ENCODE assay signal across 16 cellular contexts in genomic region chr9:134344821-134345310, GRCh38. TPM values are rescaled to one million over a fixed set of nuclear protein-coding genes. Genes with fewer than 3 reads are reported as not detected.
DNase-seq lines count a peak whose midpoint lies in the region; ATAC-seq and TF ChIP-seq lines count a peak whose summit lies in the region.
"Had no signal": no experiment of that assay in that cellular context is flagged by ENCODE, and none has a peak within 500 bp of the region (broad histone marks: within the 10 kb centered on the region; RNA-seq: fewer than 3 reads in every experiment).

No MANE protein-coding gene starts in this region.

- H3K79me2 ChIP-seq in mesendoderm (ENCODE audit: control insufficient read depth, insufficient read depth, low read length), result peaks cover 32% of the 10 kb centered on the region

- H3K4ac ChIP-seq in mesendoderm (ENCODE audit: low read depth, low read length), result no peak overlapping the region

- no peaks in the 10 kb centered on the region for H3K36me3 Mint-ChIP-seq in activated CD4-positive, alpha-beta T cell treated with anti-CD3 and anti-CD28 coated beads, Interleukin-2, amount 10 ng/mL, durations not matched to agents 7 days and 5 days (ENCODE audit: low read depth)
- no peaks in the 10 kb centered on the region for H3K36me3 Mint-ChIP-seq in natural killer cell treated with Interleukin-12 subunit alpha and Interleukin-12 subunit beta and Interleukin-15 and Interleukin-18, amount 100 ng/mL, for 72 hours
- H3K36me3 Mint-ChIP-seq in type B pancreatic cell, result no peaks in the 10 kb centered on the region
- H3K36me3 Mint-ChIP-seq: CD4-positive, alpha-beta memory T cell; T-cell had no signal

- H3K27me3 ChIP-seq in esophagus (ENCODE audit: control insufficient read depth in 1 of 2, insufficient read depth in 2 of 2, low read length in 2 of 2), result no peaks in the 10 kb centered on the region
- no peaks in the 10 kb centered on the region for H3K27me3 ChIP-seq in mesendoderm (ENCODE audit: insufficient read depth, low read length, poor library complexity)

- H3K18ac ChIP-seq in mesendoderm (ENCODE audit: low read length), result no peak overlapping the region

- H4K8ac ChIP-seq in mesendoderm (ENCODE audit: low read depth, low read length), result no peak overlapping the region

- H3K27ac Mint-ChIP-seq in activated CD4-positive, alpha-beta T cell treated with anti-CD3 and anti-CD28 coated beads, Interleukin-2, amount 10 ng/mL, durations not matched to agents 7 days and 5 days, result peak overlapping the region; percentile 56
- peak overlapping the region; percentile 57 to 66 for H3K27ac Mint-ChIP-seq in natural killer cell treated with Interleukin-12 subunit alpha and Interleukin-12 subunit beta and Interleukin-15 and Interleukin-18, amount 100 ng/mL, for 72 hours
- H3K27ac Mint-ChIP-seq in type B pancreatic cell, result peak overlapping the region; percentile 53
- H3K27ac Mint-ChIP-seq: activated CD4-positive, alpha-beta T cell treated with anti-CD3 and anti-CD28 coated beads, Interleukin-2, amount 10 ng/mL, durations not matched to agents 24 days and 14 days; CD4-positive, alpha-beta memory T cell; T-cell had no signal

- no peak overlapping the region for H2BK5ac ChIP-seq in mesendoderm (ENCODE audit: low read length)

- H3K9me3 Mint-ChIP-seq in activated CD4-positive, alpha-beta T cell treated with anti-CD3 and anti-CD28 coated beads, Interleukin-2, amount 10 ng/mL, durations not matched to agents 7 days and 5 days, result no peaks in the 10 kb centered on the region
- no peaks in the 10 kb centered on the region for H3K9me3 Mint-ChIP-seq in natural killer cell treated with Interleukin-12 subunit alpha and Interleukin-12 subunit beta and Interleukin-15 and Interleukin-18, amount 100 ng/mL, for 72 hours
- no peaks in the 10 kb centered on the region for H3K9me3 Mint-ChIP-seq in type B pancreatic cell
- H3K9me3 Mint-ChIP-seq: activated CD4-positive, alpha-beta T cell treated with anti-CD3 and anti-CD28 coated beads, Interleukin-2, amount 10 ng/mL, durations not matched to agents 24 days and 14 days; CD4-positive, alpha-beta memory T cell; T-cell had no signal

- peak overlapping the region; percentile 34 to 50 for H3K27ac ChIP-seq in esophagus (ENCODE audit: low read depth in 2 of 2, low read length in 1 of 2)
- H3K27ac ChIP-seq in mesendoderm (ENCODE audit: low read depth, low read length), result no peak overlapping the region
- H3K27ac ChIP-seq: 22Rv1 had no signal

- no peak overlapping the region for H3K4me3 Mint-ChIP-seq in activated CD4-positive, alpha-beta T cell treated with anti-CD3 and anti-CD28 coated beads, Interleukin-2, amount 10 ng/mL, durations not matched to agents 7 days and 5 days
- H3K4me3 Mint-ChIP-seq in natural killer cell treated with Interleukin-12 subunit alpha and Interleukin-12 subunit beta and Interleukin-15 and Interleukin-18, amount 100 ng/mL, for 72 hours, result no peak overlapping the region
- H3K4me3 Mint-ChIP-seq in type B pancreatic cell, result no peak overlapping the region
- H3K4me3 Mint-ChIP-seq: activated CD4-positive, alpha-beta T cell treated with anti-CD3 and anti-CD28 coated beads, Interleukin-2, amount 10 ng/mL, durations not matched to agents 24 days and 14 days had no signal

- no peak overlapping the region for H3K23ac ChIP-seq in mesendoderm (ENCODE audit: low read length)

- 66 to 72% methylated on average over 14 of the region's 14 CpGs for WGBS in esophagus, 2 donors
- no CpG with 5 or more reads among the region's 14 CpGs for WGBS in mesendoderm (ENCODE audit: extremely low coverage, insufficient coverage, low lambda C conversion rate)

- peaks cover 38 to 79% of the 10 kb centered on the region in 2 donors for H3K4me1 ChIP-seq in esophagus (ENCODE audit: control insufficient read depth in 2 of 2, insufficient read depth in 2 of 2, low read length in 1 of 2)
- no peaks in the 10 kb centered on the region for H3K4me1 ChIP-seq in mesendoderm (ENCODE audit: control insufficient read depth, low read depth, low read length)

- H2BK120ac ChIP-seq in mesendoderm (ENCODE audit: low read depth, low read length), result no peak overlapping the region

- no peak overlapping the region for H3K56ac ChIP-seq in mesendoderm (ENCODE audit: low read length)

- H3K4me3 ChIP-seq in esophagus (ENCODE audit: low read depth in 1 of 2, low read length in 2 of 2) (no peak overlapping the region), mesendoderm (ENCODE audit: low read length) (no peak overlapping the region)
- H3K4me3 ChIP-seq: GM12878 had no signal

- no peak for TF ChIP-seq CTCF in type B pancreatic cell (conservative IDR thresholded peaks at IDR 0.05)

- no peak overlapping the region for H3K4me2 ChIP-seq in mesendoderm (ENCODE audit: low read length)

- H3K9ac ChIP-seq in mesendoderm (ENCODE audit: low read length), result no peak overlapping the region

- H2BK15ac ChIP-seq in mesendoderm (replicated peaks; ENCODE audit: low read depth), result no peak overlapping the region

- no peaks in the 10 kb centered on the region for H3K27me3 Mint-ChIP-seq in activated CD4-positive, alpha-beta T cell treated with anti-CD3 and anti-CD28 coated beads, Interleukin-2, amount 10 ng/mL, durations not matched to agents 7 days and 5 days
- no peaks in the 10 kb centered on the region for H3K27me3 Mint-ChIP-seq in natural killer cell treated with Interleukin-12 subunit alpha and Interleukin-12 subunit beta and Interleukin-15 and Interleukin-18, amount 100 ng/mL, for 72 hours
- H3K27me3 Mint-ChIP-seq in type B pancreatic cell, result no peaks in the 10 kb centered on the region
- H3K27me3 Mint-ChIP-seq: activated CD4-positive, alpha-beta T cell treated with anti-CD3 and anti-CD28 coated beads, Interleukin-2, amount 10 ng/mL, durations not matched to agents 24 days and 14 days; CD4-positive, alpha-beta memory T cell; T-cell had no signal

- DNase-seq in activated CD4-positive, alpha-beta T cell treated with anti-CD3 and anti-CD28 coated beads, Interleukin-2, amount 10 ng/mL, durations not matched to agents 7 days and 5 days, result no peak
- DNase-seq in activated CD4-positive, alpha-beta T cell treated with anti-CD3 and anti-CD28 coated beads for 4 hours, result no peak
- no peak for DNase-seq in natural killer cell treated with Interleukin-12 subunit alpha and Interleukin-12 subunit beta and Interleukin-15 and Interleukin-18, amount 100 ng/mL, for 72 hours (ENCODE audit: low spot score)
- no peak for DNase-seq in type B pancreatic cell (ENCODE audit: extremely low spot score, unreplicated experiment)
- DNase-seq in mesendoderm, result no peak
- DNase-seq: activated CD4-positive, alpha-beta T cell treated with anti-CD3 and anti-CD28 coated beads, Interleukin-2, amount 10 ng/mL, durations not matched to agents 24 days and 14 days; CD4-positive, alpha-beta memory T cell; NCI-H1417; NCI-H345; PC-3 had no signal

- H3K36me3 ChIP-seq in esophagus (ENCODE audit: control insufficient read depth in 2 of 2, insufficient read depth in 2 of 2, low read length in 1 of 2), result no peaks in the 10 kb centered on the region
- no peaks in the 10 kb centered on the region for H3K36me3 ChIP-seq in mesendoderm (ENCODE audit: control insufficient read depth, insufficient read depth, low read length)

- peak in 1 of 2 donors; percentile 6 for ATAC-seq in natural killer cell treated with Interleukin-12 subunit alpha and Interleukin-12 subunit beta and Interleukin-15 and Interleukin-18, amount 100 ng/mL, for 72 hours
- ATAC-seq in GM18868 (IDR thresholded peaks at IDR 0.05; ENCODE audit: unreplicated experiment), result no peak
- ATAC-seq in GM21360 (IDR thresholded peaks at IDR 0.05; ENCODE audit: unreplicated experiment), result no peak
- ATAC-seq: GM12878, PC-3 had no signal

- no peak overlapping the region for H4K5ac ChIP-seq in mesendoderm (ENCODE audit: low read length)

- peaks cover 37% of the 10 kb centered on the region for H3K79me1 ChIP-seq in mesendoderm (ENCODE audit: low read length)

- no peak overlapping the region for H2AK5ac ChIP-seq in mesendoderm (ENCODE audit: low read length)

- H3K4me1 Mint-ChIP-seq in activated CD4-positive, alpha-beta T cell treated with anti-CD3 and anti-CD28 coated beads, Interleukin-2, amount 10 ng/mL, durations not matched to agents 7 days and 5 days, result peaks cover 11% of the 10 kb centered on the region
- peaks cover 5 to 16% of the 10 kb centered on the region in 2 donors for H3K4me1 Mint-ChIP-seq in natural killer cell treated with Interleukin-12 subunit alpha and Interleukin-12 subunit beta and Interleukin-15 and Interleukin-18, amount 100 ng/mL, for 72 hours (ENCODE audit: low read depth in 2 of 2)
- H3K4me1 Mint-ChIP-seq in type B pancreatic cell (ENCODE audit: unreplicated experiment), result peaks cover 33% of the 10 kb centered on the region

- no peaks in the 10 kb centered on the region for H3K9me3 ChIP-seq in esophagus (ENCODE audit: control insufficient read depth in 2 of 2, insufficient read depth in 1 of 2, low read depth in 1 of 2, low read length in 1 of 2)

- POLR2A ChIA-PET in activated CD4-positive, alpha-beta T cell treated with anti-CD3 and anti-CD28 coated beads, Interleukin-2, amount 10 ng/mL, durations not matched to agents 7 days and 5 days (lab: Charles Lee), result no interaction called here

- CTCF ChIA-PET in activated CD4-positive, alpha-beta T cell treated with anti-CD3 and anti-CD28 coated beads, Interleukin-2, amount 10 ng/mL, durations not matched to agents 7 days and 5 days (lab: Charles Lee), result interaction anchor here (1.3 kb wide), 1 partner anchor 12 kb away, joined by 3 read pairs; no protein-coding TSS in a partner anchor

RNA-seq across cellular contexts. Expression of gene RXRA, which starts 18.6 kb away (rescaled TPM):
- 1 to 10 TPM; 1.2 to 1.4 TPM for total RNA-seq in activated CD4-positive, alpha-beta T cell treated with anti-CD3 and anti-CD28 coated beads, Interleukin-2, amount 10 ng/mL, durations not matched to agents 7 days and 5 days
- polyA plus RNA-seq in esophagus, result 10 to 100 TPM; 31.4 to 63.4 TPM
- total RNA-seq in natural killer cell treated with Interleukin-12 subunit alpha and Interleukin-12 subunit beta and Interleukin-15 and Interleukin-18, amount 100 ng/mL, for 72 hours, result 1 to 10 TPM; 3.8 to 4.9 TPM
- 66.9 and 127 TPM in 2 replicates for total RNA-seq in type B pancreatic cell (ENCODE audit: low replicate concordance)
- 16.4 TPM for polyA plus RNA-seq in mesendoderm (2013, experiment 1 of 2)
- polyA plus RNA-seq in mesendoderm (2013, experiment 2 of 2), result 16.9 TPM

Comparison
In these comparisons a context has a peak if more than half of its experiments do, and no peak if none do; other contexts are left out.
1. RNA of gene RXRA, which starts 18.6 kb away (total RNA-seq): 66.9 to 127 TPM in type B pancreatic cell; 3.8 to 4.9 TPM in natural killer cell treated with Interleukin-12 subunit alpha and Interleukin-12 subunit beta and Interleukin-15 and Interleukin-18, amount 100 ng/mL, for 72 hours and 1.2 to 1.4 TPM in activated CD4-positive, alpha-beta T cell treated with anti-CD3 and anti-CD28 coated beads, Interleukin-2, amount 10 ng/mL, durations not matched to agents 7 days and 5 days; every median in the first group is over 10 times any median in the second.
2. Peak in every context shown above with its lines, with median percentiles within 50 percentile points of each other: H3K27ac Mint-ChIP-seq.